Comparison of ENCODE assay signal across 1 cellular context in genomic region chr19:48241771-48242170, GRCh38. TPM values are rescaled to one million over a fixed set of nuclear protein-coding genes. Genes with fewer than 3 reads are reported as not detected.
"Had no signal": no experiment of that assay in that cellular context is flagged by ENCODE, and none has a peak within 500 bp of the region (broad histone marks: within the 10 kb centered on the region; RNA-seq: fewer than 3 reads in every experiment).

No MANE protein-coding gene starts in this region.

RNA-seq across cellular contexts. Expression of gene ZNF114, which starts 28.1 kb away (rescaled TPM):
- total RNA-seq: esophagus squamous epithelium had no signal
